ENCODE assay signal across 8 cellular contexts in genomic region chr4:165215034-165215751, GRCh38. TPM values are rescaled to one million over a fixed set of nuclear protein-coding genes. Genes with fewer than 3 reads are reported as not detected.
DNase-seq lines count a peak whose midpoint lies in the region; ATAC-seq and TF ChIP-seq lines count a peak whose summit lies in the region.
"Not testable (repeated sequence)": the region's sequence is repeated elsewhere in the genome, so short reads cannot be mapped to it uniquely, and the experiment has no call there.

No MANE protein-coding gene starts in this region.

- not testable (repeated sequence) for TF ChIP-seq CTCF in choroid plexus epithelial cell (conservative IDR thresholded peaks at IDR 0.05; ENCODE audit: low read depth, low read length); upper lobe of right lung (IDR thresholded peaks at IDR 0.05)

- H3K4me3 ChIP-seq in choroid plexus epithelial cell (ENCODE audit: low read depth, low read length); mesenchymal stem cell (ENCODE audit: insufficient read depth in 1 of 2, low read depth in 1 of 2, low read length in 2 of 2); upper lobe of right lung: not testable (repeated sequence)

- not testable (repeated sequence) for H4K91ac ChIP-seq in mesenchymal stem cell (ENCODE audit: low read length)

- not testable (repeated sequence) for H2AK5ac ChIP-seq in mesenchymal stem cell (ENCODE audit: low read length, severe bottlenecking)

- H3K27me3 ChIP-seq in mesenchymal stem cell (ENCODE audit: control insufficient read depth in 1 of 2, insufficient read depth in 1 of 2, low read length in 2 of 2); upper lobe of right lung: not testable (repeated sequence)

- not testable (repeated sequence) for H3K36me3 ChIP-seq in mesenchymal stem cell (ENCODE audit: control insufficient read depth in 1 of 2, insufficient read depth in 2 of 2, low read depth in 1 of 2, low read length in 2 of 2); upper lobe of right lung

- not testable (repeated sequence) for H3K4ac ChIP-seq in mesenchymal stem cell (ENCODE audit: low read depth in 1 of 2, low read length in 2 of 2)

- not testable (repeated sequence) for H2BK15ac ChIP-seq in mesenchymal stem cell (ENCODE audit: low read depth, poor library complexity, severe bottlenecking)

- H2BK12ac ChIP-seq in mesenchymal stem cell (ENCODE audit: low read length in 2 of 2), result not testable (repeated sequence)

- H3K27ac ChIP-seq in mesenchymal stem cell (ENCODE audit: low read length, poor library complexity, severe bottlenecking); upper lobe of right lung: not testable (repeated sequence)

- not testable (repeated sequence) for H3K18ac ChIP-seq in mesenchymal stem cell (ENCODE audit: low read depth in 1 of 2, low read length in 2 of 2)

- WGBS in mesenchymal stem cell, result 0% methylated on average over 1 of the region's 2 CpGs

- peak; percentile 12 for DNase-seq in NK-92 treated with Interleukin-12 subunit alpha and Interleukin-12 subunit beta, amount 100 ng/mL, for 24 hours (lab: John Stamatoyannopoulos, UW)
- peak; percentile 29 for DNase-seq in activated T-cell treated with anti-CD3 and anti-CD28 coated beads, Interleukin-2, amount 50 U/mL, for 1 hour
- peak; percentile 90 for DNase-seq in choroid plexus epithelial cell (ENCODE audit: low read depth)
- DNase-seq in mesenchymal stem cell, result peak; percentile 66
- not testable (repeated sequence) for DNase-seq in upper lobe of right lung

- H3K4me1 ChIP-seq in mesenchymal stem cell (ENCODE audit: control insufficient read depth, insufficient read depth, low read depth, low read length), result not testable (repeated sequence)
- H3K4me1 ChIP-seq in upper lobe of right lung, result peaks cover 12% of the 10 kb centered on the region

- not testable (repeated sequence) for H4K8ac ChIP-seq in mesenchymal stem cell (ENCODE audit: low read length)

- not testable (repeated sequence) for H3K9me3 ChIP-seq in mesenchymal stem cell (ENCODE audit: control insufficient read depth, low read length); upper lobe of right lung

- H3K23ac ChIP-seq in mesenchymal stem cell (ENCODE audit: low read length in 2 of 2), result not testable (repeated sequence)

- ATAC-seq in GM18508 (IDR thresholded peaks at IDR 0.05; ENCODE audit: insufficient read depth, unreplicated experiment) (peak; percentile 34), GM21723 (IDR thresholded peaks at IDR 0.05; ENCODE audit: unreplicated experiment) (peak; percentile 45), HG03135 (IDR thresholded peaks at IDR 0.05; ENCODE audit: unreplicated experiment) (peak; percentile 65), upper lobe of right lung (peak; percentile 53)

- not testable (repeated sequence) for H2AFZ ChIP-seq in mesenchymal stem cell (ENCODE audit: low read depth, low read length)

- H2BK120ac ChIP-seq in mesenchymal stem cell (ENCODE audit: low read depth, low read length), result not testable (repeated sequence)

- not testable (repeated sequence) for H3K14ac ChIP-seq in mesenchymal stem cell (ENCODE audit: low read length in 2 of 2)

- H3K79me1 ChIP-seq in mesenchymal stem cell (replicated peaks; ENCODE audit: low read length, poor library complexity, severe bottlenecking), result not testable (repeated sequence)

- not testable (repeated sequence) for H2BK5ac ChIP-seq in mesenchymal stem cell (ENCODE audit: low read depth, low read length, poor library complexity, severe bottlenecking)

- H3K4me2 ChIP-seq in mesenchymal stem cell (ENCODE audit: low read length, poor library complexity, severe bottlenecking), result not testable (repeated sequence)

- not testable (repeated sequence) for H3K9ac ChIP-seq in mesenchymal stem cell (ENCODE audit: low read length)

- intact Hi-C loops in upper lobe of right lung (cut with DNase I), result not testable (repeated sequence)

RNA-seq across cellular contexts. Expression of gene KLHL2, which starts 7.8 kb away (rescaled TPM):
- 7.5 TPM for polyA plus RNA-seq in mesenchymal stem cell (2013, experiment 1 of 2)
- 7.2 TPM for polyA plus RNA-seq in mesenchymal stem cell (2013, experiment 2 of 2)
- total RNA-seq in upper lobe of right lung, result 44.3 TPM
